11 cellular contexts compared by ENCODE assay signal in the genomic region with DNA sequence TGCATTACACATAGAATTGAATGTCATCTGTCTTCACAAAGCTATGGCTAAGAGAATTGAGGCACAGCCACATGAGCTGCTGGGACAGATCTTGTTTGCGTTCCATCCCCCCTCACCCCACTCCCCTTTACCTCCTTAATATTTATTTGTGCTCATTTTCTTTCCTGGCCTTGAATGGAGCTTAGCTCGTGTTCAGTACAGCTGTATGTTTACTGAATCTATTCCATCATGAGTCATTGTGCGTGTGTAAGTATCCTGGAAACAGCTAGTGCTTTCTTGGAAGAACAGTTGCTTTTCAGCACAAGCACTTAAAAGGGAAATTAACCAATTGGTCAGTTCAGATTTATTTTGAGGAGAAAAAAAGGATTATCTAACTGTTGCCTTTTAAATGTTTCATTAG. TPM values are rescaled to one million over a fixed set of nuclear protein-coding genes. Genes with fewer than 3 reads are reported as not detected.
A peak's percentile ranks its signal among the peaks of the same experiment; 100 is the strongest.
DNase-seq lines count a peak whose midpoint lies in the region; ATAC-seq and TF ChIP-seq lines count a peak whose summit lies in the region.
"Had no signal": no experiment of that assay in that cellular context is flagged by ENCODE, and none has a peak within 500 bp of the region (broad histone marks: within the 10 kb centered on the region; RNA-seq: fewer than 3 reads in every experiment).

No MANE protein-coding gene starts in this region.

- TF ChIP-seq CTCF in DND-41 (IDR thresholded peaks at IDR 0.05; ENCODE audit: borderline replicate concordance, extremely low read depth, low read length, poor library complexity, severe bottlenecking): no peak
- TF ChIP-seq CTCF in mucosa of descending colon (IDR thresholded peaks at IDR 0.05): no peak

- H2AFZ ChIP-seq in DND-41 (ENCODE audit: low read depth, low read length): no peak overlapping the region

- CTCF ChIA-PET in naive thymus-derived CD4-positive, alpha-beta T cell (lab: Charles Lee): interaction anchor here (1.3 kb wide), 1 partner anchor 9 kb away, joined by 4 read pairs; no protein-coding TSS in a partner anchor

- H3K9me3 ChIP-seq in DND-41 (ENCODE audit: insufficient read depth, low read length, severe bottlenecking): no peaks in the 10 kb centered on the region
- H3K9me3 ChIP-seq in mucosa of descending colon: no peaks in the 10 kb centered on the region
- H3K9me3 ChIP-seq in naive thymus-derived CD4-positive, alpha-beta T cell (ENCODE audit: control insufficient read depth in 2 of 3, low read length in 3 of 3): no peaks in the 10 kb centered on the region

- H3K79me2 ChIP-seq in DND-41 (ENCODE audit: insufficient read depth, low read length): no peaks in the 10 kb centered on the region

- H3K27ac ChIP-seq in DND-41 (ENCODE audit: low read length): no peak overlapping the region
- peak overlapping the region; percentile 70 for H3K27ac ChIP-seq in cingulate gyrus (ENCODE audit: low read depth, low read length)
- H3K27ac ChIP-seq in naive thymus-derived CD4-positive, alpha-beta T cell (ENCODE audit: low read depth, low read length): no peak overlapping the region

- H3K27me3 Mint-ChIP-seq in naive thymus-derived CD4-positive, alpha-beta T cell: peaks cover 0 to 26% (median 17%) of the 10 kb centered on the region in 5 donors
- H3K27me3 Mint-ChIP-seq: activated B cell treated with CpG ODN at 0.5 μM for 24 hours, IgD-negative memory B cell had no signal

- no peaks in the 10 kb centered on the region for H3K27me3 ChIP-seq in DND-41 (ENCODE audit: insufficient read depth, low read length, poor library complexity)
- no peaks in the 10 kb centered on the region for H3K27me3 ChIP-seq in naive thymus-derived CD4-positive, alpha-beta T cell (ENCODE audit: control insufficient read depth in 2 of 2, insufficient read depth in 2 of 2, low read length in 2 of 2)

- H3K4me3 Mint-ChIP-seq in naive thymus-derived CD4-positive, alpha-beta T cell: no peak overlapping the region
- H3K4me3 Mint-ChIP-seq: activated B cell treated with CpG ODN at 0.5 μM for 24 hours, IgD-negative memory B cell, neural crest cell had no signal

- peaks cover 0 to 2% (median 0%) of the 10 kb centered on the region in 11 donors for H3K9me3 Mint-ChIP-seq in naive thymus-derived CD4-positive, alpha-beta T cell
- H3K9me3 Mint-ChIP-seq: activated B cell treated with CpG ODN at 0.5 μM for 24 hours, neural crest cell had no signal

- POLR2A ChIA-PET in naive thymus-derived CD4-positive, alpha-beta T cell (lab: Charles Lee): interaction anchor here (0.8 kb wide), 1 partner anchor 15 kb away, joined by 3 read pairs; no protein-coding TSS in a partner anchor

- H3K9ac ChIP-seq in DND-41 (ENCODE audit: low read depth, low read length): no peak overlapping the region

- DNase-seq in DND-41 (no peak), NCI-H2196 (lab: John Stamatoyannopoulos, UW; ENCODE audit: unreplicated experiment) (peak; percentile 36), mucosa of descending colon (no peak), RPMI8226 (no peak)
- no peak for DNase-seq in naive thymus-derived CD4-positive, alpha-beta T cell
- DNase-seq: activated B cell treated with CpG ODN at 0.5 μM for 24 hours had no signal

- H4K20me1 ChIP-seq in DND-41 (ENCODE audit: insufficient read depth, low read length): no peaks in the 10 kb centered on the region

- H3K4me3 ChIP-seq in DND-41 (ENCODE audit: low read depth in 1 of 2, low read length in 2 of 2) (no peak overlapping the region), mucosa of descending colon (no peak overlapping the region)
- no peak overlapping the region for H3K4me3 ChIP-seq in naive thymus-derived CD4-positive, alpha-beta T cell (ENCODE audit: low read length)

- H3K4me1 ChIP-seq in DND-41 (ENCODE audit: insufficient read depth, low read length): peaks cover 6% of the 10 kb centered on the region; the same call in 1 of the 2 replicates
- no peaks in the 10 kb centered on the region for H3K4me1 ChIP-seq in mucosa of descending colon (ENCODE audit: low read depth)
- H3K4me1 ChIP-seq in naive thymus-derived CD4-positive, alpha-beta T cell (ENCODE audit: control insufficient read depth in 2 of 2, insufficient read depth in 2 of 2, low read length in 2 of 2): no peaks in the 10 kb centered on the region

- H3K36me3 Mint-ChIP-seq in naive thymus-derived CD4-positive, alpha-beta T cell: peaks cover 0 to 4% (median 0%) of the 10 kb centered on the region in 5 donors
- H3K36me3 Mint-ChIP-seq: IgD-negative memory B cell had no signal

- ATAC-seq in DND-41 (ENCODE audit: insufficient read depth, low read depth) (0 out of 3 replicates have a peak, but pooled peaks have one; percentile 27), mucosa of descending colon (peak; percentile 73), HG03039 (IDR thresholded peaks at IDR 0.05; ENCODE audit: unreplicated experiment) (no peak), GM18502 (IDR thresholded peaks at IDR 0.05; ENCODE audit: poor library complexity, unreplicated experiment) (no peak)
- ATAC-seq in naive thymus-derived CD4-positive, alpha-beta T cell: no peak

- peaks cover 0 to 3% (median 0%) of the 10 kb centered on the region in 7 donors for H3K4me1 Mint-ChIP-seq in naive thymus-derived CD4-positive, alpha-beta T cell
- H3K4me1 Mint-ChIP-seq: activated B cell treated with CpG ODN at 0.5 μM for 24 hours, IgD-negative memory B cell had no signal

- no peak overlapping the region for H3K27ac Mint-ChIP-seq in naive thymus-derived CD4-positive, alpha-beta T cell
- H3K27ac Mint-ChIP-seq: activated B cell treated with CpG ODN at 0.5 μM for 24 hours, IgD-negative memory B cell had no signal

- H3K4me2 ChIP-seq in DND-41 (ENCODE audit: insufficient read depth, low read length): no peak overlapping the region

- H3K36me3 ChIP-seq in DND-41 (ENCODE audit: insufficient read depth, low read length) (no peaks in the 10 kb centered on the region), mucosa of descending colon (ENCODE audit: low read depth) (no peaks in the 10 kb centered on the region)
- H3K36me3 ChIP-seq in naive thymus-derived CD4-positive, alpha-beta T cell (ENCODE audit: control insufficient read depth in 2 of 3, insufficient read depth in 3 of 3, low read length in 3 of 3): no peaks in the 10 kb centered on the region

- intact Hi-C loops in mucosa of descending colon (cut with DNase I, micrococcal nuclease): no loop called here
- intact Hi-C loops in naive thymus-derived CD4-positive, alpha-beta T cell (cut with micrococcal nuclease): no loop called here

RNA-seq across cellular contexts. Expression of a gene that starts 14.7 kb away (rescaled TPM):
- total RNA-seq in mucosa of descending colon: 10 to 100 TPM; 17.6 to 31.5 (median 19.2) TPM
- not detected for total RNA-seq in naive thymus-derived CD4-positive, alpha-beta T cell
- not detected for polyA plus RNA-seq in naive thymus-derived CD4-positive, alpha-beta T cell

Comparison
In these comparisons a context has a peak if more than half of its experiments do, and no peak if none do; other contexts are left out.
1. ATAC-seq: peak in DND-41 (single experiment) and mucosa of descending colon (single experiment); none in HG03039 (single experiment), naive thymus-derived CD4-positive, alpha-beta T cell (single experiment) and GM18502 (single experiment).
2. RNA of a gene that starts 14.7 kb away (total RNA-seq): 17.6 to 31.5 TPM in mucosa of descending colon; not detected in naive thymus-derived CD4-positive, alpha-beta T cell; every median in the first group is over 10 times any median in the second.